In the genomic region with DNA sequence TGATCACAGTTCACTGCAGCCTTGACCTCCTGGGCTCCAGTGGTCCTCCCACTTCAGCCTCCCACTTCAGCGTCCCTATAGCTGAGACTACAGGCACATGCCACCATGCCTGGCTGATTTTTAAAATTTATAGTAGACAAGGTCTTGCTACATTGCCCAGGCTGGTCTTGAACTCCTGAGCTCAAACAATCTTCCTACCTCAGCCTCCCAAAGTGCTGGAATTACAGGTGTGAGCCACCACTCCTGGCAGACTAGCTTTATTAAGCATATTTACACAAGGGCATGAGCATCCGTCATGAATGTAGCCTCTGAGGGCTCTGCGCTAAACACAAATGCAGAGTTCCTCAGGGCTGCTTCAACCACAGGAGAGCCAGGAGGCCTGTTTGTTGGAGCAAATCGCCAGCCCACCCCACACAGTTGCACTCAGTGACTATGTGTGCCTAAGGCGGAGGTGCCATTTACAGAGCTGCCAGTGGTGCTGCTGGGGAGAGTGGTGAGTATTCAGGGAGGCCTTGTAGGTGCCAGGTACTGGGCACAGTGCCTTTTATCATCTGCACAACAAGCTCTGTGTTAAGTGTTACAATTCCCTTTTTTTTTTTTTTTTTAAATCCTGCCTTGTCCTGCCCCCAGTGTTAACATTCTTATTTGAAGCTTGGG, we compare ENCODE assay signal across 1 cellular context.
TF ChIP-seq lines count a peak whose summit lies in the region.

No MANE protein-coding gene starts in this region.

TF ChIP-seq in HepG2, 621 proteins besides CTCF, POLR2A, EP300 and RAD21 (continued from another document and continues in another):
- peak; percentile 5; the same call in 1 of the 2 replicates for TF ChIP-seq ZGPAT (CRISPR knock-in tag; IDR thresholded peaks at IDR 0.05)
- no peak for TF ChIP-seq FOXA1 (IDR thresholded peaks at IDR 0.05)
- peak; percentile 47 for TF ChIP-seq FOXA1 (CRISPR knock-in tag; IDR thresholded peaks at IDR 0.05)
- peak; percentile 59; the same call in 1 of the 2 replicates for TF ChIP-seq ZNF121 (CRISPR knock-in tag; IDR thresholded peaks at IDR 0.05)
- TF ChIP-seq HNF4A (CRISPR knock-in tag; IDR thresholded peaks at IDR 0.05) = no peak
- TF ChIP-seq ZMYM4 (CRISPR knock-in tag; IDR thresholded peaks at IDR 0.05) = 0 out of 2 replicates have a peak, but pooled peaks have one; percentile 27
- TF ChIP-seq KLF11 (CRISPR knock-in tag; IDR thresholded peaks at IDR 0.05) = no peak
- peak; percentile 42; the same call in 1 of the 2 replicates for TF ChIP-seq NAIF1 (CRISPR knock-in tag; IDR thresholded peaks at IDR 0.05; ENCODE audit: borderline replicate concordance)
- TF ChIP-seq, protein P1, sequence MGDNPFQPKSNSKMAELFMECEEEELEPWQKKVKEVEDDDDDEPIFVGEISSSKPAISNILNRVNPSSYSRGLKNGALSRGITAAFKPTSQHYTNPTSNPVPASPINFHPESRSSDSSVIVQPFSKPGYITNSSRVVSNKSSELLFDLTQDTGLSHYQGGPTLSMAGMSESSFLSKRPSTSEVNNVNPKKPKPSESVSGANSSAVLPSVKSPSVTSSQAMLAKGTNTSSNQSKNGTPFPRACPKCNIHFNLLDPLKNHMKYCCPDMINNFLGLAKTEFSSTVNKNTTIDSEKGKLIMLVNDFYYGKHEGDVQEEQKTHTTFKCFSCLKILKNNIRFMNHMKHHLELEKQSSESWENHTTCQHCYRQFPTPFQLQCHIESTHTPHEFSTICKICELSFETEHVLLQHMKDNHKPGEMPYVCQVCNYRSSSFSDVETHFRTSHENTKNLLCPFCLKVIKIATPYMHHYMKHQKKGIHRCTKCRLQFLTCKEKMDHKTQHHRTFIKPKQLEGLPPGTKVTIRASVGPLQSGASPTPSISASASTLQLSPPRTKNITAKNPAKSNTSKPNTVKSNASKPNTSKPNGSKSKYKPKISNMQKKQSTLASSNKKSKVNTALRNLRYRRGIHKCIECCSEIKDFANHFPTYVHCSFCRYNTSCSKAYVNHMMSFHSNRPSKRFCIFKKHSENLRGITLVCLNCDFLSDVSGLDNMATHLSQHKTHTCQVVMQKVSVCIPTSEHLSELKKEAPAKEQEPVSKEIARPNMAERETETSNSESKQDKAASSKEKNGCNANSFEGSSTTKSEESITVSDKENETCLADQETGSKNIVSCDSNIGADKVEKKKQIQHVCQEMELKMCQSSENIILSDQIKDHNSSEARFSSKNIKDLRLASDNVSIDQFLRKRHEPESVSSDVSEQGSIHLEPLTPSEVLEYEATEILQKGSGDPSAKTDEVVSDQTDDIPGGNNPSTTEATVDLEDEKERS (CRISPR knock-in tag; IDR thresholded peaks at IDR 0.05) = peak; percentile 14; the same call in 1 of the 2 replicates
- 0 out of 2 replicates have a peak, but pooled peaks have one; percentile 21 for TF ChIP-seq FOXA3 (CRISPR knock-in tag; IDR thresholded peaks at IDR 0.05)
- no peak for TF ChIP-seq SIX1 (CRISPR knock-in tag; IDR thresholded peaks at IDR 0.05; ENCODE audit: borderline replicate concordance)
- TF ChIP-seq, protein P2, sequence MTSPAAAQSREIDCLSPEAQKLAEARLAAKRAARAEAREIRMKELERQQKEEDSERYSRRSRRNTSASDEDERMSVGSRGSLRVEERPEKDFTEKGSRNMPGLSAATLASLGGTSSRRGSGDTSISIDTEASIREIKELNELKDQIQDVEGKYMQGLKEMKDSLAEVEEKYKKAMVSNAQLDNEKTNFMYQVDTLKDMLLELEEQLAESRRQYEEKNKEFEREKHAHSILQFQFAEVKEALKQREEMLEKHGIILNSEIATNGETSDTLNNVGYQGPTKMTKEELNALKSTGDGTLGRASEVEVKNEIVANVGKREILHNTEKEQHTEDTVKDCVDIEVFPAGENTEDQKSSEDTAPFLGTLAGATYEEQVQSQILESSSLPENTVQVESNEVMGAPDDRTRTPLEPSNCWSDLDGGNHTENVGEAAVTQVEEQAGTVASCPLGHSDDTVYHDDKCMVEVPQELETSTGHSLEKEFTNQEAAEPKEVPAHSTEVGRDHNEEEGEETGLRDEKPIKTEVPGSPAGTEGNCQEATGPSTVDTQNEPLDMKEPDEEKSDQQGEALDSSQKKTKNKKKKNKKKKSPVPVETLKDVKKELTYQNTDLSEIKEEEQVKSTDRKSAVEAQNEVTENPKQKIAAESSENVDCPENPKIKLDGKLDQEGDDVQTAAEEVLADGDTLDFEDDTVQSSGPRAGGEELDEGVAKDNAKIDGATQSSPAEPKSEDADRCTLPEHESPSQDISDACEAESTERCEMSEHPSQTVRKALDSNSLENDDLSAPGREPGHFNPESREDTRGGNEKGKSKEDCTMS (CRISPR knock-in tag; conservative IDR thresholded peaks at IDR 0.05) = no peak
- 0 out of 2 replicates have a peak, but pooled peaks have one; percentile 17 for TF ChIP-seq RARA (CRISPR knock-in tag; IDR thresholded peaks at IDR 0.05)
- TF ChIP-seq ZNF652 (CRISPR knock-in tag; IDR thresholded peaks at IDR 0.05; ENCODE audit: borderline replicate concordance, low read depth) = no peak
- TF ChIP-seq ATF6 (CRISPR knock-in tag; conservative IDR thresholded peaks at IDR 0.05) = no peak
- 0 out of 2 replicates have a peak, but pooled peaks have one; percentile 15 for TF ChIP-seq NRL (CRISPR knock-in tag; IDR thresholded peaks at IDR 0.05; ENCODE audit: borderline replicate concordance)
- TF ChIP-seq, protein P3, sequence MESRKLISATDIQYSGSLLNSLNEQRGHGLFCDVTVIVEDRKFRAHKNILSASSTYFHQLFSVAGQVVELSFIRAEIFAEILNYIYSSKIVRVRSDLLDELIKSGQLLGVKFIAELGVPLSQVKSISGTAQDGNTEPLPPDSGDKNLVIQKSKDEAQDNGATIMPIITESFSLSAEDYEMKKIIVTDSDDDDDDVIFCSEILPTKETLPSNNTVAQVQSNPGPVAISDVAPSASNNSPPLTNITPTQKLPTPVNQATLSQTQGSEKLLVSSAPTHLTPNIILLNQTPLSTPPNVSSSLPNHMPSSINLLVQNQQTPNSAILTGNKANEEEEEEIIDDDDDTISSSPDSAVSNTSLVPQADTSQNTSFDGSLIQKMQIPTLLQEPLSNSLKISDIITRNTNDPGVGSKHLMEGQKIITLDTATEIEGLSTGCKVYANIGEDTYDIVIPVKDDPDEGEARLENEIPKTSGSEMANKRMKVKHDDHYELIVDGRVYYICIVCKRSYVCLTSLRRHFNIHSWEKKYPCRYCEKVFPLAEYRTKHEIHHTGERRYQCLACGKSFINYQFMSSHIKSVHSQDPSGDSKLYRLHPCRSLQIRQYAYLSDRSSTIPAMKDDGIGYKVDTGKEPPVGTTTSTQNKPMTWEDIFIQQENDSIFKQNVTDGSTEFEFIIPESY (CRISPR knock-in tag; IDR thresholded peaks at IDR 0.05) = peak; percentile 97
- peak; percentile 68 for TF ChIP-seq ZNF770 (CRISPR knock-in tag; IDR thresholded peaks at IDR 0.05)
- TF ChIP-seq ZNF460 (CRISPR knock-in tag; IDR thresholded peaks at IDR 0.05; ENCODE audit: borderline replicate concordance) = peak; percentile 93
- TF ChIP-seq ZNF18 (CRISPR knock-in tag; IDR thresholded peaks at IDR 0.05; ENCODE audit: insufficient replicate concordance) = peak; percentile 69
- TF ChIP-seq ZNF761 (CRISPR knock-in tag; conservative IDR thresholded peaks at IDR 0.05) = 0 out of 2 replicates have a peak, but pooled peaks have one; percentile 40
- TF ChIP-seq, protein P4, sequence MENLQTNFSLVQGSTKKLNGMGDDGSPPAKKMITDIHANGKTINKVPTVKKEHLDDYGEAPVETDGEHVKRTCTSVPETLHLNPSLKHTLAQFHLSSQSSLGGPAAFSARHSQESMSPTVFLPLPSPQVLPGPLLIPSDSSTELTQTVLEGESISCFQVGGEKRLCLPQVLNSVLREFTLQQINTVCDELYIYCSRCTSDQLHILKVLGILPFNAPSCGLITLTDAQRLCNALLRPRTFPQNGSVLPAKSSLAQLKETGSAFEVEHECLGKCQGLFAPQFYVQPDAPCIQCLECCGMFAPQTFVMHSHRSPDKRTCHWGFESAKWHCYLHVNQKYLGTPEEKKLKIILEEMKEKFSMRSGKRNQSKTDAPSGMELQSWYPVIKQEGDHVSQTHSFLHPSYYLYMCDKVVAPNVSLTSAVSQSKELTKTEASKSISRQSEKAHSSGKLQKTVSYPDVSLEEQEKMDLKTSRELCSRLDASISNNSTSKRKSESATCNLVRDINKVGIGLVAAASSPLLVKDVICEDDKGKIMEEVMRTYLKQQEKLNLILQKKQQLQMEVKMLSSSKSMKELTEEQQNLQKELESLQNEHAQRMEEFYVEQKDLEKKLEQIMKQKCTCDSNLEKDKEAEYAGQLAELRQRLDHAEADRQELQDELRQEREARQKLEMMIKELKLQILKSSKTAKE (CRISPR knock-in tag; IDR thresholded peaks at IDR 0.05; ENCODE audit: borderline replicate concordance) = no peak
